ENCODE assay signal across 17 cellular contexts in the genomic region with DNA sequence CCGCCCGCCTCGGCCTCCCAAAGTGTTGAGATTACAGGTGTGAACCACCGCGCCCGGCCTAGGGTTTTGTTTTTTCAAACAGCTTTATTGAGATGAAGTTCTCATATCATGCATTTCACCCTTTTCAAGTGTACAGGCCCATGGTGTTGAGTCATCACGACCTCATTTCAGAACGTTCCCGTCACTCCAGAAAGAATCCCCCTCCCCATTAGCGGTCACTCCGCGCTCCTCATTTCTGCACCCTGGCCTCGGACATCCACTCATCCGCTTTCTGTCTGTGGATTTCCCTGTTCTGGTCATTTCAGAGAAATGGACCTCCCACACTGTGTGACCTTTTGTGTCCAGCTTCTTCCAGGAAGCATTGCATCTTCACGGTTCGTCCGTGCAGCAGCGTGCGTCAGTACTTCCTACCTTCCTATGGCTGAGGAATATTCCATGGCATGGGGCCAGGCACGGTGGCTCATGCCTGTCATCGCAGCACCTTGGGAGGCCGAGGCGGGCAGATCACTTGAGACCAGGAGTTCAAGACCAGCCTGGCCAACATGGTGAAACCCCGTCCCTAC.
"Had no signal": no experiment of that assay in that cellular context is flagged by ENCODE, and none has a peak within 500 bp of the region (broad histone marks: within the 10 kb centered on the region; RNA-seq: fewer than 3 reads in every experiment).

No MANE protein-coding gene starts in this region.

- H3K4me1 Mint-ChIP-seq: activated CD4-positive, alpha-beta T cell treated with anti-CD3 and anti-CD28 coated beads, Interleukin-2, amount 10 ng/mL, durations not matched to agents 7 days and 5 days; activated naive CD4-positive, alpha-beta T cell treated with anti-CD3 and anti-CD28 coated beads, Interleukin-2, amount 10 ng/mL, durations not matched to agents 7 days and 5 days; immature natural killer cell had no signal

- FAIRE-seq: endothelial cell of umbilical vein had no signal

- H3K27ac Mint-ChIP-seq: activated CD4-positive, alpha-beta T cell treated with anti-CD3 and anti-CD28 coated beads, Interleukin-2, amount 10 ng/mL, durations not matched to agents 7 days and 5 days; activated CD8-positive, alpha-beta T cell treated with anti-CD3 and anti-CD28 coated beads, Interleukin-2, amount 10 ng/mL, durations not matched to agents 7 days and 5 days; activated naive CD4-positive, alpha-beta T cell treated with anti-CD3 and anti-CD28 coated beads, Interleukin-2, amount 10 ng/mL, durations not matched to agents 7 days and 5 days; activated naive CD8-positive, alpha-beta T cell treated with anti-CD3 and anti-CD28 coated beads, Interleukin-2, amount 50 U/mL, for 24 hours; activated T-cell treated with anti-CD3 and anti-CD28 coated beads, Interleukin-2, amount 50 U/mL, for 24 hours; dendritic cell treated with granulocyte-macrophage colony-stimulating factor and Interleukin-4, amounts not matched to agents 40 ng/mL and 50 ng/mL, for 4 days; stimulated activated naive B cell treated with anti-CD40 and anti-IgM and Interleukin-4, amounts not matched to agents 10 μg/mL and 1 μg/mL and 100 μg/mL, for 72 hours had no signal

- H3K4me3 ChIP-seq: ascending aorta, esophagus muscularis mucosa, left ventricle myocardium inferior, sigmoid colon had no signal

- H3K27ac ChIP-seq: ascending aorta, esophagus muscularis mucosa, left ventricle myocardium inferior, sigmoid colon had no signal

- H3K36me3 Mint-ChIP-seq: activated naive CD4-positive, alpha-beta T cell treated with anti-CD3 and anti-CD28 coated beads, Interleukin-2, amount 10 ng/mL, durations not matched to agents 7 days and 5 days; immature natural killer cell; naive thymus-derived CD4-positive, alpha-beta T cell had no signal

- H3K9me3 Mint-ChIP-seq: activated CD4-positive, alpha-beta T cell treated with anti-CD3 and anti-CD28 coated beads, Interleukin-2, amount 10 ng/mL, durations not matched to agents 7 days and 5 days; activated naive CD4-positive, alpha-beta T cell treated with anti-CD3 and anti-CD28 coated beads, Interleukin-2, amount 10 ng/mL, durations not matched to agents 7 days and 5 days; activated naive CD8-positive, alpha-beta T cell treated with anti-CD3 and anti-CD28 coated beads, Interleukin-2, amount 50 U/mL, for 24 hours; activated T-cell treated with anti-CD3 and anti-CD28 coated beads, Interleukin-2, amount 50 U/mL, for 24 hours; dendritic cell treated with granulocyte-macrophage colony-stimulating factor and Interleukin-4, amounts not matched to agents 40 ng/mL and 50 ng/mL, for 4 days; immature natural killer cell; stimulated activated naive B cell treated with anti-CD40 and anti-IgM and Interleukin-4, amounts not matched to agents 10 μg/mL and 1 μg/mL and 100 μg/mL, for 72 hours had no signal

- DNase-seq: activated CD4-positive, alpha-beta T cell treated with anti-CD3 and anti-CD28 coated beads, Interleukin-2, amount 10 ng/mL, durations not matched to agents 7 days and 5 days; activated CD8-positive, alpha-beta T cell treated with anti-CD3 and anti-CD28 coated beads, Interleukin-2, amount 10 ng/mL, durations not matched to agents 7 days and 5 days; activated effector memory CD4-positive, alpha-beta T cell treated with Interleukin-2 at 50 U/mL for 16 hours; activated naive CD4-positive, alpha-beta T cell treated with anti-CD3 and anti-CD28 coated beads, Interleukin-2, amount 10 ng/mL, durations not matched to agents 7 days and 5 days; activated naive CD8-positive, alpha-beta T cell treated with anti-CD3 and anti-CD28 coated beads, Interleukin-2, amount 50 U/mL, for 24 hours; activated T-cell treated with anti-CD3 and anti-CD28 coated beads, Interleukin-2, amount 50 U/mL, for 24 hours; effector memory CD4-positive, alpha-beta T cell; immature natural killer cell; kidney glomerular epithelial cell; left ventricle myocardium inferior; naive thymus-derived CD4-positive, alpha-beta T cell; sigmoid colon; stimulated activated naive B cell treated with anti-CD40 and anti-IgM and Interleukin-4, amounts not matched to agents 10 μg/mL and 1 μg/mL and 100 μg/mL, for 72 hours had no signal

- ATAC-seq: activated CD8-positive, alpha-beta T cell treated with anti-CD3 and anti-CD28 coated beads, Interleukin-2, amount 10 ng/mL, durations not matched to agents 7 days and 5 days; activated naive CD8-positive, alpha-beta T cell treated with anti-CD3 and anti-CD28 coated beads, Interleukin-2, amount 50 U/mL, for 24 hours; naive thymus-derived CD4-positive, alpha-beta T cell; stimulated activated naive B cell treated with anti-CD40 and anti-IgM and Interleukin-4, amounts not matched to agents 10 μg/mL and 1 μg/mL and 100 μg/mL, for 72 hours had no signal

- H3K9me3 ChIP-seq: ascending aorta, esophagus muscularis mucosa, left ventricle myocardium inferior, sigmoid colon had no signal

- H3K27me3 Mint-ChIP-seq: activated CD4-positive, alpha-beta T cell treated with anti-CD3 and anti-CD28 coated beads, Interleukin-2, amount 10 ng/mL, durations not matched to agents 7 days and 5 days; activated naive CD8-positive, alpha-beta T cell treated with anti-CD3 and anti-CD28 coated beads, Interleukin-2, amount 50 U/mL, for 24 hours had no signal

- H3K36me3 ChIP-seq: esophagus muscularis mucosa, left ventricle myocardium inferior, sigmoid colon had no signal

- H3K4me3 Mint-ChIP-seq: activated CD4-positive, alpha-beta T cell treated with anti-CD3 and anti-CD28 coated beads, Interleukin-2, amount 10 ng/mL, durations not matched to agents 7 days and 5 days; activated CD8-positive, alpha-beta T cell treated with anti-CD3 and anti-CD28 coated beads, Interleukin-2, amount 10 ng/mL, durations not matched to agents 7 days and 5 days; activated naive CD4-positive, alpha-beta T cell treated with anti-CD3 and anti-CD28 coated beads, Interleukin-2, amount 10 ng/mL, durations not matched to agents 7 days and 5 days; activated naive CD8-positive, alpha-beta T cell treated with anti-CD3 and anti-CD28 coated beads, Interleukin-2, amount 50 U/mL, for 24 hours; activated T-cell treated with anti-CD3 and anti-CD28 coated beads, Interleukin-2, amount 50 U/mL, for 24 hours; dendritic cell treated with granulocyte-macrophage colony-stimulating factor and Interleukin-4, amounts not matched to agents 40 ng/mL and 50 ng/mL, for 4 days; immature natural killer cell; naive thymus-derived CD4-positive, alpha-beta T cell; stimulated activated naive B cell treated with anti-CD40 and anti-IgM and Interleukin-4, amounts not matched to agents 10 μg/mL and 1 μg/mL and 100 μg/mL, for 72 hours had no signal

- H3K27me3 ChIP-seq: ascending aorta, esophagus muscularis mucosa, sigmoid colon had no signal
